ENCODE assay signal across 1 cellular context in the genomic region with DNA sequence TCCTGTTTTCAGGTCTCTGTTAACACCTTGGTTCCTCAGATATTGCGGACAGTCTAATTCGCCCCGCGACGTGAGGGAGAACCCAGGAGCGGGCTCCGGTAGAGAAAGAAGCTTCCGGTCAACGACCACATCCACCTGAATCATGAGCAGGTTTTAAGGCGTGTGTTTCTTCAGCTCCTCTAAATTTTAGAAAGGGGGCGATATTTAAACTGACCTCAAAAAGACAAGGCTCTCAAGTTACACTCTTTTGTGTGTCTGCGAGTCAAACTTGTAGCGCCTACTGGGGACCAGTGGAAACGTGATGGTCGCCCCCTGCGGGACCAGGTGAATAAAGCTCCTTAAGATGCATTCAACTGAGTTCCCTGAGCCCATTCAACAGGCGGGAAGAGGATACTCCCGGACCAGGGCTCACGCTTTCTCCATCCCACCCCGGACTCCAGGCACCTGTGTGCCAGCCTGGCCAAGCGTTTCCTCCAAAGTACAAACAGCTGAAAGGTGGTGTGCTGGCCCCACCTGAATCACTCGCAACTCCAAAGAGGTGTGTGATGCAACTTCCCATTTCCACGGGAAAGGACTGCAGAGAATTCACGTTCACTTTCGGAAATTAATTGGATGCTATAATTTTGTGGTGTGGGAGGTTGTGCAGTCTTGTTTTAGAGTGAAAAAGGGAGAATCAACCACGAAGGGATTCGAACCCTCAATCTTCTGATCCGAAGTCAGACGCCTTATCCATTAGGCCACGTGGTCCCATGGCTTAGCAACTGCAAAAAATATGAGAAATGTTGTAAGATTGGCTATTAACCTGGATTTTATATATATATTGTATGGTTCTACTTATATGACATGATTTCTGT.
TF ChIP-seq lines count a peak whose summit lies in the region.

No MANE protein-coding gene starts in this region.

TF ChIP-seq in HepG2, 621 proteins besides CTCF, POLR2A, EP300 and RAD21 (continued from another document and continues in another):
- TF ChIP-seq ZNF142 (CRISPR knock-in tag; IDR thresholded peaks at IDR 0.05) (no peak), KDM5B (CRISPR knock-in tag; IDR thresholded peaks at IDR 0.05; ENCODE audit: borderline replicate concordance) (no peak; the same call in 1 of the 2 replicates), ELF4 (CRISPR knock-in tag; IDR thresholded peaks at IDR 0.05; ENCODE audit: borderline replicate concordance) (no peak), ZNF296 (CRISPR knock-in tag; conservative IDR thresholded peaks at IDR 0.05) (no peak), TFDP1 (CRISPR knock-in tag; IDR thresholded peaks at IDR 0.05; ENCODE audit: borderline replicate concordance) (no peak; the same call in 1 of the 2 replicates), MAFF (IDR thresholded peaks at IDR 0.05; ENCODE audit: low read depth, low read length) (no peak), ZNF768 (CRISPR knock-in tag; IDR thresholded peaks at IDR 0.05) (peak; percentile 50; the same call in 1 of the 2 replicates), ASH2L (IDR thresholded peaks at IDR 0.05; ENCODE audit: insufficient read length, low read depth, low read length) (peak; percentile 58), PAF1 (CRISPR knock-in tag; IDR thresholded peaks at IDR 0.05) (no peak), NPAS2 (CRISPR knock-in tag; IDR thresholded peaks at IDR 0.05; ENCODE audit: borderline replicate concordance) (no peak), NFATC3 (CRISPR knock-in tag; IDR thresholded peaks at IDR 0.05) (no peak), ZNF17 (CRISPR knock-in tag; IDR thresholded peaks at IDR 0.05) (no peak), ZFP36L1 (CRISPR knock-in tag; IDR thresholded peaks at IDR 0.05) (peak; percentile 63; the same call in 1 of the 2 replicates), ZNF564 (CRISPR knock-in tag; IDR thresholded peaks at IDR 0.05) (no peak), ZMYM4 (CRISPR knock-in tag; IDR thresholded peaks at IDR 0.05) (peak; percentile 46; the same call in 1 of the 2 replicates), WIZ (CRISPR knock-in tag; IDR thresholded peaks at IDR 0.05) (no peak), PCBP2 (optimal IDR thresholded peaks at IDR 0.05; ENCODE audit: low read depth, low read length, poor library complexity, severe bottlenecking) (no peak), ZBED4 (CRISPR knock-in tag; IDR thresholded peaks at IDR 0.05; ENCODE audit: borderline replicate concordance) (no peak), ZNF841 (CRISPR knock-in tag; IDR thresholded peaks at IDR 0.05; ENCODE audit: borderline replicate concordance) (no peak), MAFG (CRISPR knock-in tag; IDR thresholded peaks at IDR 0.05) (no peak), ARNT2 (CRISPR knock-in tag; IDR thresholded peaks at IDR 0.05; ENCODE audit: low read depth) (no peak), CBX5 (CRISPR knock-in tag; IDR thresholded peaks at IDR 0.05; ENCODE audit: borderline replicate concordance) (no peak), MEF2D (CRISPR knock-in tag; IDR thresholded peaks at IDR 0.05) (no peak), THYN1 (CRISPR knock-in tag; IDR thresholded peaks at IDR 0.05; ENCODE audit: borderline replicate concordance, low read depth) (peak; percentile 95; the same call in 1 of the 2 replicates), ZNF230 (CRISPR knock-in tag; IDR thresholded peaks at IDR 0.05) (no peak), SSRP1 (CRISPR knock-in tag; IDR thresholded peaks at IDR 0.05) (peak; percentile 99), CHD2 (IDR thresholded peaks at IDR 0.05; ENCODE audit: low read depth, low read length) (no peak), MED13 (CRISPR knock-in tag; IDR thresholded peaks at IDR 0.05) (no peak), ZNF24 (IDR thresholded peaks at IDR 0.05) (peak; percentile 97), REPIN1 (CRISPR knock-in tag; IDR thresholded peaks at IDR 0.05; ENCODE audit: borderline replicate concordance, low read depth) (peak; percentile 76; the same call in 1 of the 2 replicates), PLSCR1 (CRISPR knock-in tag; IDR thresholded peaks at IDR 0.05; ENCODE audit: borderline replicate concordance) (no peak), REST (IDR thresholded peaks at IDR 0.05; ENCODE audit: borderline replicate concordance in 1 of 2, low read depth in 1 of 2, low read length in 2 of 2) (no peak), ZNF883 (CRISPR knock-in tag; IDR thresholded peaks at IDR 0.05; ENCODE audit: not compliant biosample characterization) (no peak), NBN (conservative IDR thresholded peaks at IDR 0.05) (no peak), ZNF782 (CRISPR knock-in tag; IDR thresholded peaks at IDR 0.05; ENCODE audit: borderline replicate concordance) (no peak)
- TF ChIP-seq, protein P1, sequence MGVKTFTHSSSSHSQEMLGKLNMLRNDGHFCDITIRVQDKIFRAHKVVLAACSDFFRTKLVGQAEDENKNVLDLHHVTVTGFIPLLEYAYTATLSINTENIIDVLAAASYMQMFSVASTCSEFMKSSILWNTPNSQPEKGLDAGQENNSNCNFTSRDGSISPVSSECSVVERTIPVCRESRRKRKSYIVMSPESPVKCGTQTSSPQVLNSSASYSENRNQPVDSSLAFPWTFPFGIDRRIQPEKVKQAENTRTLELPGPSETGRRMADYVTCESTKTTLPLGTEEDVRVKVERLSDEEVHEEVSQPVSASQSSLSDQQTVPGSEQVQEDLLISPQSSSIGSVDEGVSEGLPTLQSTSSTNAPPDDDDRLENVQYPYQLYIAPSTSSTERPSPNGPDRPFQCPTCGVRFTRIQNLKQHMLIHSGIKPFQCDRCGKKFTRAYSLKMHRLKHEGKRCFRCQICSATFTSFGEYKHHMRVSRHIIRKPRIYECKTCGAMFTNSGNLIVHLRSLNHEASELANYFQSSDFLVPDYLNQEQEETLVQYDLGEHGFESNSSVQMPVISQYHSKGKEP (CRISPR knock-in tag; IDR thresholded peaks at IDR 0.05) = no peak
- TF ChIP-seq, protein P2, sequence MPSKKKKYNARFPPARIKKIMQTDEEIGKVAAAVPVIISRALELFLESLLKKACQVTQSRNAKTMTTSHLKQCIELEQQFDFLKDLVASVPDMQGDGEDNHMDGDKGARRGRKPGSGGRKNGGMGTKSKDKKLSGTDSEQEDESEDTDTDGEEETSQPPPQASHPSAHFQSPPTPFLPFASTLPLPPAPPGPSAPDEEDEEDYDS (CRISPR knock-in tag; IDR thresholded peaks at IDR 0.05) = no peak
- TF ChIP-seq, protein P3, sequence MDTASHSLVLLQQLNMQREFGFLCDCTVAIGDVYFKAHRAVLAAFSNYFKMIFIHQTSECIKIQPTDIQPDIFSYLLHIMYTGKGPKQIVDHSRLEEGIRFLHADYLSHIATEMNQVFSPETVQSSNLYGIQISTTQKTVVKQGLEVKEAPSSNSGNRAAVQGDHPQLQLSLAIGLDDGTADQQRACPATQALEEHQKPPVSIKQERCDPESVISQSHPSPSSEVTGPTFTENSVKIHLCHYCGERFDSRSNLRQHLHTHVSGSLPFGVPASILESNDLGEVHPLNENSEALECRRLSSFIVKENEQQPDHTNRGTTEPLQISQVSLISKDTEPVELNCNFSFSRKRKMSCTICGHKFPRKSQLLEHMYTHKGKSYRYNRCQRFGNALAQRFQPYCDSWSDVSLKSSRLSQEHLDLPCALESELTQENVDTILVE (CRISPR knock-in tag; IDR thresholded peaks at IDR 0.05) = 0 out of 2 replicates have a peak, but pooled peaks have one; percentile 41
